1 cellular context compared by ENCODE assay signal in genomic region chr2:163664610-163665009, GRCh38.
TF ChIP-seq lines count a peak whose summit lies in the region.

No MANE protein-coding gene starts in this region.

TF ChIP-seq in HepG2, 621 proteins besides CTCF, POLR2A, EP300 and RAD21 (continued from another document and continues in another):
- TF ChIP-seq RERE (CRISPR knock-in tag; IDR thresholded peaks at IDR 0.05; ENCODE audit: low read depth), result peak; percentile 70; the same call in 1 of the 2 replicates
- TF ChIP-seq ATF4 (CRISPR knock-in tag; IDR thresholded peaks at IDR 0.05), result peak in 1 of 2 experiments; percentile 79; a peak in 2 of 4 replicates
- TF ChIP-seq MXD4 (CRISPR knock-in tag; IDR thresholded peaks at IDR 0.05), result no peak
- TF ChIP-seq ATF3 (CRISPR knock-in tag; IDR thresholded peaks at IDR 0.05), result no peak
- no peak for TF ChIP-seq ZNF784 (CRISPR knock-in tag; IDR thresholded peaks at IDR 0.05; ENCODE audit: borderline replicate concordance)
- peak; percentile 64; the same call in 1 of the 2 replicates for TF ChIP-seq ZBTB25 (CRISPR knock-in tag; IDR thresholded peaks at IDR 0.05)
- TF ChIP-seq ZNF614 (CRISPR knock-in tag; IDR thresholded peaks at IDR 0.05; ENCODE audit: borderline replicate concordance), result no peak
- 0 out of 2 replicates have a peak, but pooled peaks have one; percentile 13 for TF ChIP-seq BCL6 (CRISPR knock-in tag; IDR thresholded peaks at IDR 0.05)
- 0 out of 2 replicates have a peak, but pooled peaks have one; percentile 11 for TF ChIP-seq FOXP1 (IDR thresholded peaks at IDR 0.05)
- peak; percentile 97 for TF ChIP-seq FOXP1 (CRISPR knock-in tag; IDR thresholded peaks at IDR 0.05)
- TF ChIP-seq GZF1 (CRISPR knock-in tag; IDR thresholded peaks at IDR 0.05), result no peak
- peak; percentile 26; the same call in 1 of the 2 replicates for TF ChIP-seq FOXJ3 (CRISPR knock-in tag; IDR thresholded peaks at IDR 0.05; ENCODE audit: borderline replicate concordance)
- peak; percentile 43; the same call in 1 of the 2 replicates for TF ChIP-seq FOSL2 (CRISPR knock-in tag; IDR thresholded peaks at IDR 0.05)
- TF ChIP-seq ZNF121 (CRISPR knock-in tag; IDR thresholded peaks at IDR 0.05), result no peak
- TF ChIP-seq SOX6 (IDR thresholded peaks at IDR 0.05), result no peak
- peak; percentile 54; the same call in 1 of the 2 replicates for TF ChIP-seq SOX6 (CRISPR knock-in tag; IDR thresholded peaks at IDR 0.05)
- no peak for TF ChIP-seq ZFAT (CRISPR knock-in tag; conservative IDR thresholded peaks at IDR 0.05)
- no peak for TF ChIP-seq PBX3 (CRISPR knock-in tag; IDR thresholded peaks at IDR 0.05; ENCODE audit: borderline replicate concordance)
- no peak for TF ChIP-seq ZNF530 (CRISPR knock-in tag; IDR thresholded peaks at IDR 0.05; ENCODE audit: low read depth)
- peak; percentile 84 for TF ChIP-seq GATAD2A (CRISPR knock-in tag; IDR thresholded peaks at IDR 0.05)
- TF ChIP-seq MNT (IDR thresholded peaks at IDR 0.05), result no peak
- peak; percentile 55 for TF ChIP-seq PAXIP1 (CRISPR knock-in tag; conservative IDR thresholded peaks at IDR 0.05)
- peak; percentile 55; the same call in 1 of the 2 replicates for TF ChIP-seq POGZ (CRISPR knock-in tag; IDR thresholded peaks at IDR 0.05)
- TF ChIP-seq THAP11 (CRISPR knock-in tag; IDR thresholded peaks at IDR 0.05), result peak; percentile 48; the same call in 1 of the 2 replicates
- peak; percentile 87 for TF ChIP-seq FOXP4 (CRISPR knock-in tag; IDR thresholded peaks at IDR 0.05)
- TF ChIP-seq TBP (CRISPR knock-in tag; IDR thresholded peaks at IDR 0.05), result no peak
- TF ChIP-seq CCDC6 (CRISPR knock-in tag; IDR thresholded peaks at IDR 0.05), result no peak
- TF ChIP-seq FOXK1 (CRISPR knock-in tag; IDR thresholded peaks at IDR 0.05; ENCODE audit: borderline replicate concordance, low read depth), result peak; percentile 54; the same call in 1 of the 2 replicates
- TF ChIP-seq ZNF772 (CRISPR knock-in tag; IDR thresholded peaks at IDR 0.05), result no peak
- no peak for TF ChIP-seq HMGA1 (CRISPR knock-in tag; conservative IDR thresholded peaks at IDR 0.05)
- no peak for TF ChIP-seq RBAK (CRISPR knock-in tag; IDR thresholded peaks at IDR 0.05)
- peak; percentile 92 for TF ChIP-seq CEBPB (IDR thresholded peaks at IDR 0.05; ENCODE audit: borderline replicate concordance, low read depth, low read length)
- no peak for TF ChIP-seq HHEX (CRISPR knock-in tag; IDR thresholded peaks at IDR 0.05)
- peak; percentile 79 for TF ChIP-seq CEBPG (CRISPR knock-in tag; IDR thresholded peaks at IDR 0.05)
- no peak for TF ChIP-seq ZNF296 (CRISPR knock-in tag; conservative IDR thresholded peaks at IDR 0.05)
- TF ChIP-seq HNF4A (CRISPR knock-in tag; IDR thresholded peaks at IDR 0.05), result peak; percentile 23; the same call in 1 of the 2 replicates
- TF ChIP-seq CREB1 (IDR thresholded peaks at IDR 0.05), result no peak
- peak; percentile 45; the same call in 1 of the 2 replicates for TF ChIP-seq CREB1 (CRISPR knock-in tag; IDR thresholded peaks at IDR 0.05)
- TF ChIP-seq ZNF552 (CRISPR knock-in tag; IDR thresholded peaks at IDR 0.05; ENCODE audit: borderline replicate concordance), result no peak
- TF ChIP-seq ZNF292 (CRISPR knock-in tag; IDR thresholded peaks at IDR 0.05; ENCODE audit: borderline replicate concordance, low read depth), result no peak
- no peak for TF ChIP-seq ZBTB42 (CRISPR knock-in tag; IDR thresholded peaks at IDR 0.05)
- no peak for TF ChIP-seq SOX13 (IDR thresholded peaks at IDR 0.05)
- peak in 1 of 2 experiments; percentile 13; a peak in 1 of 4 replicates for TF ChIP-seq SOX13 (CRISPR knock-in tag; conservative IDR thresholded peaks at IDR 0.05 in 1 of 2, IDR thresholded peaks at IDR 0.05 in 1 of 2)
- TF ChIP-seq HOMEZ (CRISPR knock-in tag; IDR thresholded peaks at IDR 0.05; ENCODE audit: low read depth), result peak; percentile 46; the same call in 1 of the 2 replicates
- no peak for TF ChIP-seq SNAPC5 (CRISPR knock-in tag; IDR thresholded peaks at IDR 0.05; ENCODE audit: borderline replicate concordance)
- TF ChIP-seq YEATS4 (CRISPR knock-in tag; IDR thresholded peaks at IDR 0.05; ENCODE audit: borderline replicate concordance), result no peak
- peak; percentile 41; the same call in 1 of the 2 replicates for TF ChIP-seq NCOA2 (CRISPR knock-in tag; IDR thresholded peaks at IDR 0.05)
